Comparison of ENCODE assay signal across 8 cellular contexts in the genomic region with DNA sequence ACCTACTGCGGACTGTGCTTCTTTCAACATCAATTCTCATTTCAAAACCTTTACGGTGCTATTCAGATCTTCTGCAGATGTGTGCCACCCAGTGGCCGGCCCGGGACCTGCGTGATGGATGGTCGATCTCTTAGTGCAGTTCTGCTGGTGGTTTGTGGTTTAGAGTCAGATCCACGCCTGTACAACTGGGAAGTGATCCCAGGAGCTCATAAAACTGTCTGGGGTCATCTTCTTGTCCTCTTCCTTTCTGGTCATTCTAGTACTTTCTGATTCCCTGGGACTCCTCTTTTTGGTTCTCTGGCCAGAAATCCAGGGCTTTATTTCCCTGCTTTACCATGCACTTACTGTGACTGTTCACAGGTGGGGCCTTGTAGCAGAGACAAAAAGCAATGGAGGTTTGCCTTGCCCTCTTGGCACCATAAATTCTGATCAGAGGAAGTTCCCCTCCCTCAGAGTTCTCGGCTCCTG.
DNase-seq lines count a peak whose midpoint lies in the region; ATAC-seq and TF ChIP-seq lines count a peak whose summit lies in the region.

No MANE protein-coding gene starts in this region.

- ATAC-seq in HG03175 (IDR thresholded peaks at IDR 0.05; ENCODE audit: unreplicated experiment) (peak; percentile 85), HG03520 (IDR thresholded peaks at IDR 0.05; ENCODE audit: unreplicated experiment) (no peak)
- ATAC-seq in activated CD4-positive, CD25-positive, alpha-beta regulatory T cell treated with anti-CD3 and anti-CD28 coated beads, Interleukin-2, amount 50 U/mL, for 24 hours, result peak; percentile 89 to 93

- DNase-seq in NCI-H524 (lab: John Stamatoyannopoulos, UW), result peak; percentile 45 to 78
- peak; percentile 67 for DNase-seq in central memory CD4-positive, alpha-beta T cell
- peak; percentile 67 for DNase-seq in kidney glomerular epithelial cell (lab: John Stamatoyannopoulos, UW)
- DNase-seq in stimulated activated CD4-positive, alpha-beta T cell treated with anti-CD3 and anti-CD28 coated beads, Interleukin-2, amount 100 ng/mL, for 4 hours (ENCODE audit: low read depth), result peak; percentile 69

- peak; percentile 92 for TF ChIP-seq CTCF in GM12873 (IDR thresholded peaks at IDR 0.05; ENCODE audit: insufficient read depth, low read depth, low read length, missing control alignments)
